Comparison of ENCODE assay signal across 1 cellular context in genomic region chr2:241686649-241687425, GRCh38.
A peak's percentile ranks its signal among the peaks of the same experiment; 100 is the strongest.
TF ChIP-seq lines count a peak whose summit lies in the region.

TSS of gene DTYMK (minus strand) at chr2:241686815. CDS start at chr2:241686783, 32 bp downstream.

TF ChIP-seq in HepG2, 621 proteins besides CTCF, POLR2A, EP300 and RAD21 (continued from another document and continues in another):
- no peak for TF ChIP-seq ZNF512B (CRISPR knock-in tag; IDR thresholded peaks at IDR 0.05; ENCODE audit: borderline replicate concordance)
- peak; percentile 56; the same call in 1 of the 2 replicates for TF ChIP-seq ZKSCAN1 (IDR thresholded peaks at IDR 0.05; ENCODE audit: low read length)
- peak; percentile 83; the same call in 1 of the 2 replicates for TF ChIP-seq MTERF4 (CRISPR knock-in tag; IDR thresholded peaks at IDR 0.05)
- no peak for TF ChIP-seq NCOA5 (CRISPR knock-in tag; IDR thresholded peaks at IDR 0.05)
- peak; percentile 93 for TF ChIP-seq NFYC (CRISPR knock-in tag; IDR thresholded peaks at IDR 0.05)
- no peak for TF ChIP-seq LRRFIP1 (CRISPR knock-in tag; conservative IDR thresholded peaks at IDR 0.05)
- peak; percentile 97 for TF ChIP-seq YY1 (IDR thresholded peaks at IDR 0.05; ENCODE audit: insufficient read depth, insufficient replicate concordance, low read depth, low read length)
- no peak; the same call in 1 of the 2 replicates for TF ChIP-seq ZNF530 (CRISPR knock-in tag; IDR thresholded peaks at IDR 0.05; ENCODE audit: low read depth)
- TF ChIP-seq MYC (CRISPR knock-in tag; IDR thresholded peaks at IDR 0.05; ENCODE audit: borderline replicate concordance): peak; percentile 92
- TF ChIP-seq ZFP62 (CRISPR knock-in tag; IDR thresholded peaks at IDR 0.05): no peak
- TF ChIP-seq KAT7 (CRISPR knock-in tag; IDR thresholded peaks at IDR 0.05; ENCODE audit: borderline replicate concordance): peak; percentile 26; the same call in 1 of the 2 replicates
- TF ChIP-seq NFKBIZ (CRISPR knock-in tag; IDR thresholded peaks at IDR 0.05): peak; percentile 22; the same call in 1 of the 2 replicates
- peak; percentile 76; the same call in 1 of the 2 replicates for TF ChIP-seq TEAD2 (CRISPR knock-in tag; IDR thresholded peaks at IDR 0.05)
- peak; percentile 78; the same call in 1 of the 2 replicates for TF ChIP-seq ZNF274 (CRISPR knock-in tag; IDR thresholded peaks at IDR 0.05)
- TF ChIP-seq BRF2 (CRISPR knock-in tag; IDR thresholded peaks at IDR 0.05): peak; percentile 91
- peak; percentile 75 for TF ChIP-seq JARID2 (CRISPR knock-in tag; IDR thresholded peaks at IDR 0.05; ENCODE audit: insufficient replicate concordance)
- TF ChIP-seq ZMYM4 (CRISPR knock-in tag; IDR thresholded peaks at IDR 0.05): peak; percentile 95
- TF ChIP-seq FOXO4 (CRISPR knock-in tag; conservative IDR thresholded peaks at IDR 0.05): no peak; the same call in 1 of the 2 replicates
- peak; percentile 86; the same call in 1 of the 2 replicates for TF ChIP-seq ZNF329 (CRISPR knock-in tag; IDR thresholded peaks at IDR 0.05; ENCODE audit: low read depth)
- TF ChIP-seq SIN3A (IDR thresholded peaks at IDR 0.05; ENCODE audit: borderline replicate concordance, low read depth, low read length): peak; percentile 77; the same call in 1 of the 2 replicates
- 0 out of 2 replicates have a peak, but pooled peaks have one; percentile 1 for TF ChIP-seq AHDC1 (CRISPR knock-in tag; IDR thresholded peaks at IDR 0.05; ENCODE audit: borderline replicate concordance)
- peak; percentile 91 for TF ChIP-seq TGIF2 (CRISPR knock-in tag; IDR thresholded peaks at IDR 0.05)
- no peak for TF ChIP-seq RAD51 (IDR thresholded peaks at IDR 0.05; ENCODE audit: borderline replicate concordance)
- no peak for TF ChIP-seq ZNF407 (CRISPR knock-in tag; IDR thresholded peaks at IDR 0.05; ENCODE audit: not compliant biosample characterization)
- TF ChIP-seq FOXC1 (CRISPR knock-in tag; IDR thresholded peaks at IDR 0.05; ENCODE audit: borderline replicate concordance): peak; percentile 76
- TF ChIP-seq ZNF557 (CRISPR knock-in tag; IDR thresholded peaks at IDR 0.05): no peak; the same call in 1 of the 2 replicates
- no peak for TF ChIP-seq KDM4B (CRISPR knock-in tag; IDR thresholded peaks at IDR 0.05)
- no peak; the same call in 1 of the 2 replicates for TF ChIP-seq NCOR1 (IDR thresholded peaks at IDR 0.05; ENCODE audit: borderline replicate concordance, low read length)
- TF ChIP-seq NR1H2 (CRISPR knock-in tag; IDR thresholded peaks at IDR 0.05; ENCODE audit: borderline replicate concordance, low read depth): 0 out of 2 replicates have a peak, but pooled peaks have one; percentile 25
- peak; percentile 34; the same call in 1 of the 2 replicates for TF ChIP-seq EEA1 (CRISPR knock-in tag; IDR thresholded peaks at IDR 0.05; ENCODE audit: borderline replicate concordance)
